ENCODE assay signal across 1 cellular context in genomic region chr1:67760030-67760821, GRCh38.
TF ChIP-seq lines count a peak whose summit lies in the region.

No MANE protein-coding gene starts in this region.

TF ChIP-seq in HepG2, 621 proteins besides CTCF, POLR2A, EP300 and RAD21 (continued from another document and continues in another):
- peak; percentile 95 for TF ChIP-seq TFAP4 (IDR thresholded peaks at IDR 0.05; ENCODE audit: borderline replicate concordance, low read depth)
- no peak for TF ChIP-seq SRF (IDR thresholded peaks at IDR 0.05; ENCODE audit: low read depth, low read length)
- TF ChIP-seq, protein P1, sequence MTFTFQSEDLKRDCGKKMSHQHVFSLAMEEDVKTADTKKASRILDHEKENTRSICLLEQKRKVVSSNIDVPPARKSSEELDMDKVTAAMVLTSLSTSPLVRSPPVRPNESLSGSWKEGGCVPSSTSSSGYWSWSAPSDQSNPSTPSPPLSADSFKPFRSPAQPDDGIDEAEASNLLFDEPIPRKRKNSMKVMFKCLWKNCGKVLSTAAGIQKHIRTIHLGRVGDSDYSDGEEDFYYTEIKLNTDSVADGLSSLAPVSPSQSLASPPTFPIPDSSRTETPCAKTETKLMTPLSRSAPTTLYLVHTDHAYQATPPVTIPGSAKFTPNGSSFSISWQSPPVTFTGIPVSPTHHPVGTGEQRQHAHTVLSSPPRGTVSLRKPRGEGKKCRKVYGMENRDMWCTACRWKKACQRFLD (CRISPR knock-in tag; IDR thresholded peaks at IDR 0.05; ENCODE audit: borderline replicate concordance): no peak
- no peak for TF ChIP-seq ZNF276 (CRISPR knock-in tag; IDR thresholded peaks at IDR 0.05; ENCODE audit: low read depth)
- no peak for TF ChIP-seq ZNF230 (CRISPR knock-in tag; IDR thresholded peaks at IDR 0.05)
- no peak for TF ChIP-seq FOXK2 (IDR thresholded peaks at IDR 0.05)
- TF ChIP-seq BORCS8-MEF2B (CRISPR knock-in tag; IDR thresholded peaks at IDR 0.05): no peak
- TF ChIP-seq KDM4B (CRISPR knock-in tag; IDR thresholded peaks at IDR 0.05): no peak
- no peak for TF ChIP-seq ZNF30 (CRISPR knock-in tag; IDR thresholded peaks at IDR 0.05)
- TF ChIP-seq SNAPC2 (CRISPR knock-in tag; IDR thresholded peaks at IDR 0.05): 0 out of 2 replicates have a peak, but pooled peaks have one; percentile 20
- peak; percentile 85 for TF ChIP-seq SALL1 (CRISPR knock-in tag; IDR thresholded peaks at IDR 0.05)
- TF ChIP-seq ETV6 (CRISPR knock-in tag; conservative IDR thresholded peaks at IDR 0.05): no peak
- no peak for TF ChIP-seq SMARCE1 (IDR thresholded peaks at IDR 0.05; ENCODE audit: borderline replicate concordance)
- TF ChIP-seq THYN1 (CRISPR knock-in tag; IDR thresholded peaks at IDR 0.05; ENCODE audit: borderline replicate concordance, low read depth): no peak
- TF ChIP-seq SOX6 (IDR thresholded peaks at IDR 0.05): no peak
- peak; percentile 65 for TF ChIP-seq SOX6 (CRISPR knock-in tag; IDR thresholded peaks at IDR 0.05)
- TF ChIP-seq TRAFD1 (CRISPR knock-in tag; IDR thresholded peaks at IDR 0.05; ENCODE audit: borderline replicate concordance): no peak
- TF ChIP-seq, protein P2, sequence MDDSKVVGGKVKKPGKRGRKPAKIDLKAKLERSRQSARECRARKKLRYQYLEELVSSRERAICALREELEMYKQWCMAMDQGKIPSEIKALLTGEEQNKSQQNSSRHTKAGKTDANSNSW (CRISPR knock-in tag; IDR thresholded peaks at IDR 0.05; ENCODE audit: borderline replicate concordance): no peak
- TF ChIP-seq ZNF224 (CRISPR knock-in tag; IDR thresholded peaks at IDR 0.05): no peak
- TF ChIP-seq HOXA5 (CRISPR knock-in tag; IDR thresholded peaks at IDR 0.05): no peak
- TF ChIP-seq, protein P3, sequence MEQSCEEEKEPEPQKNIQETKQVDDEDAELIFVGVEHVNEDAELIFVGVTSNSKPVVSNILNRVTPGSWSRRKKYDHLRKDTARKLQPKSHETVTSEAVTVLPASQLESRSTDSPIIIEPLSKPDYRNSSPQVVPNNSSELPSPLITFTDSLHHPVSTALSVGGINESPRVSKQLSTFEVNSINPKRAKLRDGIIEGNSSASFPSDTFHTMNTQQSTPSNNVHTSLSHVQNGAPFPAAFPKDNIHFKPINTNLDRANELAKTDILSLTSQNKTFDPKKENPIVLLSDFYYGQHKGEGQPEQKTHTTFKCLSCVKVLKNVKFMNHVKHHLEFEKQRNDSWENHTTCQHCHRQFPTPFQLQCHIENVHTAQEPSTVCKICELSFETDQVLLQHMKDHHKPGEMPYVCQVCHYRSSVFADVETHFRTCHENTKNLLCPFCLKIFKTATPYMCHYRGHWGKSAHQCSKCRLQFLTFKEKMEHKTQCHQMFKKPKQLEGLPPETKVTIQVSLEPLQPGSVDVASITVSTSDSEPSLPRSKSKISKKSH (CRISPR knock-in tag; IDR thresholded peaks at IDR 0.05; ENCODE audit: borderline replicate concordance): no peak
- no peak for TF ChIP-seq AKNA (CRISPR knock-in tag; IDR thresholded peaks at IDR 0.05; ENCODE audit: borderline replicate concordance)
- TF ChIP-seq ZNF143 (CRISPR knock-in tag; IDR thresholded peaks at IDR 0.05): no peak
- TF ChIP-seq ZNF260 (CRISPR knock-in tag; IDR thresholded peaks at IDR 0.05; ENCODE audit: borderline replicate concordance, low read depth): no peak
- TF ChIP-seq MLLT10 (CRISPR knock-in tag; IDR thresholded peaks at IDR 0.05): no peak
- TF ChIP-seq ZBTB7B (CRISPR knock-in tag; IDR thresholded peaks at IDR 0.05): no peak; the same call in 1 of the 2 replicates
- peak; percentile 95 for TF ChIP-seq ZNF18 (CRISPR knock-in tag; IDR thresholded peaks at IDR 0.05; ENCODE audit: insufficient replicate concordance)
- TF ChIP-seq ZNF570 (CRISPR knock-in tag; IDR thresholded peaks at IDR 0.05; ENCODE audit: borderline replicate concordance): no peak
- TF ChIP-seq EHMT2 (IDR thresholded peaks at IDR 0.05; ENCODE audit: borderline replicate concordance, low read depth, low read length): no peak; the same call in 1 of the 2 replicates
- TF ChIP-seq, protein P4, sequence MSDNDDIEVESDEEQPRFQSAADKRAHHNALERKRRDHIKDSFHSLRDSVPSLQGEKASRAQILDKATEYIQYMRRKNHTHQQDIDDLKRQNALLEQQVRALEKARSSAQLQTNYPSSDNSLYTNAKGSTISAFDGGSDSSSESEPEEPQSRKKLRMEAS (IDR thresholded peaks at IDR 0.05): 0 out of 2 replicates have a peak, but pooled peaks have one; percentile 39
- TF ChIP-seq RBM39 (IDR thresholded peaks at IDR 0.05; ENCODE audit: low read depth, low read length, poor library complexity, severe bottlenecking): no peak
- no peak for TF ChIP-seq ZNF841 (CRISPR knock-in tag; IDR thresholded peaks at IDR 0.05; ENCODE audit: borderline replicate concordance)
- TF ChIP-seq BCL3 (CRISPR knock-in tag; IDR thresholded peaks at IDR 0.05): no peak
- no peak; the same call in 1 of the 2 replicates for TF ChIP-seq ZFP91 (CRISPR knock-in tag; IDR thresholded peaks at IDR 0.05; ENCODE audit: borderline replicate concordance)
- TF ChIP-seq ZNF761 (CRISPR knock-in tag; conservative IDR thresholded peaks at IDR 0.05): no peak
- TF ChIP-seq CCAR2 (optimal IDR thresholded peaks at IDR 0.05; ENCODE audit: low read depth, low read length): no peak
- TF ChIP-seq, protein P5, sequence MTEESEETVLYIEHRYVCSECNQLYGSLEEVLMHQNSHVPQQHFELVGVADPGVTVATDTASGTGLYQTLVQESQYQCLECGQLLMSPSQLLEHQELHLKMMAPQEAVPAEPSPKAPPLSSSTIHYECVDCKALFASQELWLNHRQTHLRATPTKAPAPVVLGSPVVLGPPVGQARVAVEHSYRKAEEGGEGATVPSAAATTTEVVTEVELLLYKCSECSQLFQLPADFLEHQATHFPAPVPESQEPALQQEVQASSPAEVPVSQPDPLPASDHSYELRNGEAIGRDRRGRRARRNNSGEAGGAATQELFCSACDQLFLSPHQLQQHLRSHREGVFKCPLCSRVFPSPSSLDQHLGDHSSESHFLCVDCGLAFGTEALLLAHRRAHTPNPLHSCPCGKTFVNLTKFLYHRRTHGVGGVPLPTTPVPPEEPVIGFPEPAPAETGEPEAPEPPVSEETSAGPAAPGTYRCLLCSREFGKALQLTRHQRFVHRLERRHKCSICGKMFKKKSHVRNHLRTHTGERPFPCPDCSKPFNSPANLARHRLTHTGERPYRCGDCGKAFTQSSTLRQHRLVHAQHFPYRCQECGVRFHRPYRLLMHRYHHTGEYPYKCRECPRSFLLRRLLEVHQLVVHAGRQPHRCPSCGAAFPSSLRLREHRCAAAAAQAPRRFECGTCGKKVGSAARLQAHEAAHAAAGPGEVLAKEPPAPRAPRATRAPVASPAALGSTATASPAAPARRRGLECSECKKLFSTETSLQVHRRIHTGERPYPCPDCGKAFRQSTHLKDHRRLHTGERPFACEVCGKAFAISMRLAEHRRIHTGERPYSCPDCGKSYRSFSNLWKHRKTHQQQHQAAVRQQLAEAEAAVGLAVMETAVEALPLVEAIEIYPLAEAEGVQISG (CRISPR knock-in tag; IDR thresholded peaks at IDR 0.05): no peak
- TF ChIP-seq RFX3 (CRISPR knock-in tag; IDR thresholded peaks at IDR 0.05): peak; percentile 72
- TF ChIP-seq ZNF747 (CRISPR knock-in tag; IDR thresholded peaks at IDR 0.05; ENCODE audit: borderline replicate concordance): no peak
- TF ChIP-seq MXI1 (IDR thresholded peaks at IDR 0.05; ENCODE audit: borderline replicate concordance, low read depth, low read length): no peak; the same call in 2 of the 3 replicates
